Comparison of ENCODE assay signal across 1 cellular context in the genomic region with DNA sequence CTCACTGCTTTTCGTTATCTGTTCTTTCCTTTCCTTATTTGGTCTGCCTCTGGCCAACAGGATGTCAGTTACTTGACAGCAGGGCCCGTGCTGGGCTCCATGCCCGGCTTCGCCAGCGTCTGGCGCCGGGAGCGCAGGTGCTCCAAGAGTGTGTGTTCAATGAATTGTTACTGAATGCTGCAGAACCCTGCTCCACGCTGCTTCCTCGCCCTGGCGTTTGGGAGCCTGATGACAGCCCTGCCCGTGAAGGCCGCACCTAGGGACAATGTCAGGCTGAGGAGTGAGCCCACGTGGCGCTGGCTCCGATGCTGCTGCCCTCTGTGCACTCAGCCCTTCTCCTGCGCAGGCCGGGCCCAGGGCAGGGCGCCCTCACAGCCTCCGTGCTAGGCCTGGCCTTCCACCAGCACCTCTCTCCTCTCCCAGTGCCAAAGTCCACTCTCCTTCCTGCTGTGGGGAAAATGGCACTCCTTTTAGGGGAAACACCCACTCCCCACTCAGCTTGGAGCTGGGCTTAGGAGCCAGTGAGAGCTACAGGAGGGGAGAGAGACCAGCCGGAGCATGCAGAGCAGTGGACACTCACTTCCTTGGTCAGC.
TF ChIP-seq lines count a peak whose summit lies in the region.

No MANE protein-coding gene starts in this region.

TF ChIP-seq in HepG2, 621 proteins besides CTCF, POLR2A, EP300 and RAD21 (continued from another document and continues in another):
- TF ChIP-seq MYPOP (CRISPR knock-in tag; IDR thresholded peaks at IDR 0.05) (no peak), ZBTB1 (CRISPR knock-in tag; IDR thresholded peaks at IDR 0.05; ENCODE audit: borderline replicate concordance) (no peak), ATM (IDR thresholded peaks at IDR 0.05; ENCODE audit: borderline replicate concordance) (no peak), AGO1 (IDR thresholded peaks at IDR 0.05; ENCODE audit: low read depth, low read length, poor library complexity, severe bottlenecking) (no peak), ZSCAN30 (CRISPR knock-in tag; IDR thresholded peaks at IDR 0.05) (no peak), MATR3 (CRISPR knock-in tag; IDR thresholded peaks at IDR 0.05) (no peak), JARID2 (CRISPR knock-in tag; IDR thresholded peaks at IDR 0.05; ENCODE audit: insufficient replicate concordance) (no peak), LCORL (IDR thresholded peaks at IDR 0.05) (no peak), LCORL (CRISPR knock-in tag; IDR thresholded peaks at IDR 0.05) (peak; percentile 66), ARHGAP35 (CRISPR knock-in tag; IDR thresholded peaks at IDR 0.05; ENCODE audit: borderline replicate concordance) (no peak; the same call in 1 of the 2 replicates), KDM5A (IDR thresholded peaks at IDR 0.05; ENCODE audit: borderline replicate concordance, low read length) (no peak), HNF1B (CRISPR knock-in tag; IDR thresholded peaks at IDR 0.05) (no peak), ZNF501 (CRISPR knock-in tag; IDR thresholded peaks at IDR 0.05) (no peak), ZNF619 (CRISPR knock-in tag; IDR thresholded peaks at IDR 0.05) (no peak), ZNF7 (CRISPR knock-in tag; IDR thresholded peaks at IDR 0.05) (no peak), HMG20B (CRISPR knock-in tag; conservative IDR thresholded peaks at IDR 0.05) (no peak), ZNF224 (CRISPR knock-in tag; IDR thresholded peaks at IDR 0.05) (no peak), ZNF839 (CRISPR knock-in tag; IDR thresholded peaks at IDR 0.05; ENCODE audit: borderline replicate concordance) (no peak), SALL1 (CRISPR knock-in tag; IDR thresholded peaks at IDR 0.05) (peak; percentile 62), MTF1 (CRISPR knock-in tag; IDR thresholded peaks at IDR 0.05) (no peak), ZNF563 (CRISPR knock-in tag; IDR thresholded peaks at IDR 0.05) (peak; percentile 30; the same call in 1 of the 2 replicates), TAF15 (IDR thresholded peaks at IDR 0.05; ENCODE audit: low read depth, low read length, poor library complexity, severe bottlenecking) (no peak), MYC (CRISPR knock-in tag; IDR thresholded peaks at IDR 0.05; ENCODE audit: borderline replicate concordance) (peak; percentile 77), ZNF598 (CRISPR knock-in tag; IDR thresholded peaks at IDR 0.05; ENCODE audit: borderline replicate concordance) (peak; percentile 65; the same call in 1 of the 2 replicates), NFE2 (CRISPR knock-in tag; IDR thresholded peaks at IDR 0.05) (no peak), NR2F1 (CRISPR knock-in tag; IDR thresholded peaks at IDR 0.05) (no peak), ZNF256 (CRISPR knock-in tag; conservative IDR thresholded peaks at IDR 0.05) (no peak), ZFP41 (CRISPR knock-in tag; IDR thresholded peaks at IDR 0.05; ENCODE audit: borderline replicate concordance) (no peak), CENPX (CRISPR knock-in tag; IDR thresholded peaks at IDR 0.05) (no peak), SRF (IDR thresholded peaks at IDR 0.05; ENCODE audit: low read depth, low read length) (peak; percentile 28; the same call in 1 of the 2 replicates), AKAP8 (CRISPR knock-in tag; IDR thresholded peaks at IDR 0.05) (no peak), FLYWCH1 (CRISPR knock-in tag; IDR thresholded peaks at IDR 0.05) (no peak), PHF8 (CRISPR knock-in tag; IDR thresholded peaks at IDR 0.05) (peak; percentile 37), HDAC6 (IDR thresholded peaks at IDR 0.05; ENCODE audit: low read depth, low read length) (no peak), ZNF550 (CRISPR knock-in tag; IDR thresholded peaks at IDR 0.05; ENCODE audit: borderline replicate concordance) (no peak), CAMTA2 (CRISPR knock-in tag; IDR thresholded peaks at IDR 0.05; ENCODE audit: borderline replicate concordance) (no peak), ZFP82 (CRISPR knock-in tag; IDR thresholded peaks at IDR 0.05; ENCODE audit: borderline replicate concordance) (no peak), CREB1 (IDR thresholded peaks at IDR 0.05) (no peak), CREB1 (CRISPR knock-in tag; IDR thresholded peaks at IDR 0.05) (no peak), PLRG1 (conservative IDR thresholded peaks at IDR 0.05) (no peak), PAF1 (CRISPR knock-in tag; IDR thresholded peaks at IDR 0.05) (no peak), ZNF562 (CRISPR knock-in tag; IDR thresholded peaks at IDR 0.05; ENCODE audit: borderline replicate concordance) (no peak), ZNF891 (CRISPR knock-in tag; IDR thresholded peaks at IDR 0.05) (no peak), ISL2 (CRISPR knock-in tag; IDR thresholded peaks at IDR 0.05) (no peak), ZNF207 (IDR thresholded peaks at IDR 0.05; ENCODE audit: borderline replicate concordance) (no peak), ZFP36L2 (CRISPR knock-in tag; IDR thresholded peaks at IDR 0.05) (no peak), SNAPC5 (CRISPR knock-in tag; IDR thresholded peaks at IDR 0.05; ENCODE audit: borderline replicate concordance) (no peak), ZNF768 (CRISPR knock-in tag; IDR thresholded peaks at IDR 0.05) (peak; percentile 51; the same call in 1 of the 2 replicates)
- TF ChIP-seq, protein P1, sequence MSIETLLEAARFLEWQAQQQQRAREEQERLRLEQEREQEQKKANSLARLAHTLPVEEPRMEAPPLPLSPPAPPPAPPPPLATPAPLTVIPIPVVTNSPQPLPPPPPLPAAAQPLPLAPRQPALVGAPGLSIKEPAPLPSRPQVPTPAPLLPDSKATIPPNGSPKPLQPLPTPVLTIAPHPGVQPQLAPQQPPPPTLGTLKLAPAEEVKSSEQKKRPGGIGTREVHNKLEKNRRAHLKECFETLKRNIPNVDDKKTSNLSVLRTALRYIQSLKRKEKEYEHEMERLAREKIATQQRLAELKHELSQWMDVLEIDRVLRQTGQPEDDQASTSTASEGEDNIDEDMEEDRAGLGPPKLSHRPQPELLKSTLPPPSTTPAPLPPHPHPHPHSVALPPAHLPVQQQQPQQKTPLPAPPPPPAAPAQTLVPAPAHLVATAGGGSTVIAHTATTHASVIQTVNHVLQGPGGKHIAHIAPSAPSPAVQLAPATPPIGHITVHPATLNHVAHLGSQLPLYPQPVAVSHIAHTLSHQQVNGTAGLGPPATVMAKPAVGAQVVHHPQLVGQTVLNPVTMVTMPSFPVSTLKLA (IDR thresholded peaks at IDR 0.05) = no peak
- TF ChIP-seq, protein P2, sequence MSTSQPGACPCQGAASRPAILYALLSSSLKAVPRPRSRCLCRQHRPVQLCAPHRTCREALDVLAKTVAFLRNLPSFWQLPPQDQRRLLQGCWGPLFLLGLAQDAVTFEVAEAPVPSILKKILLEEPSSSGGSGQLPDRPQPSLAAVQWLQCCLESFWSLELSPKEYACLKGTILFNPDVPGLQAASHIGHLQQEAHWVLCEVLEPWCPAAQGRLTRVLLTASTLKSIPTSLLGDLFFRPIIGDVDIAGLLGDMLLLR (CRISPR knock-in tag; IDR thresholded peaks at IDR 0.05) = no peak
- TF ChIP-seq, protein P3, sequence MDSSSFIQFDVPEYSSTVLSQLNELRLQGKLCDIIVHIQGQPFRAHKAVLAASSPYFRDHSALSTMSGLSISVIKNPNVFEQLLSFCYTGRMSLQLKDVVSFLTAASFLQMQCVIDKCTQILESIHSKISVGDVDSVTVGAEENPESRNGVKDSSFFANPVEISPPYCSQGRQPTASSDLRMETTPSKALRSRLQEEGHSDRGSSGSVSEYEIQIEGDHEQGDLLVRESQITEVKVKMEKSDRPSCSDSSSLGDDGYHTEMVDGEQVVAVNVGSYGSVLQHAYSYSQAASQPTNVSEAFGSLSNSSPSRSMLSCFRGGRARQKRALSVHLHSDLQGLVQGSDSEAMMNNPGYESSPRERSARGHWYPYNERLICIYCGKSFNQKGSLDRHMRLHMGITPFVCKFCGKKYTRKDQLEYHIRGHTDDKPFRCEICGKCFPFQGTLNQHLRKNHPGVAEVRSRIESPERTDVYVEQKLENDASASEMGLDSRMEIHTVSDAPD (CRISPR knock-in tag; IDR thresholded peaks at IDR 0.05) = no peak
- TF ChIP-seq, protein P4, sequence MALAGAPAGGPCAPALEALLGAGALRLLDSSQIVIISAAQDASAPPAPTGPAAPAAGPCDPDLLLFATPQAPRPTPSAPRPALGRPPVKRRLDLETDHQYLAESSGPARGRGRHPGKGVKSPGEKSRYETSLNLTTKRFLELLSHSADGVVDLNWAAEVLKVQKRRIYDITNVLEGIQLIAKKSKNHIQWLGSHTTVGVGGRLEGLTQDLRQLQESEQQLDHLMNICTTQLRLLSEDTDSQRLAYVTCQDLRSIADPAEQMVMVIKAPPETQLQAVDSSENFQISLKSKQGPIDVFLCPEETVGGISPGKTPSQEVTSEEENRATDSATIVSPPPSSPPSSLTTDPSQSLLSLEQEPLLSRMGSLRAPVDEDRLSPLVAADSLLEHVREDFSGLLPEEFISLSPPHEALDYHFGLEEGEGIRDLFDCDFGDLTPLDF (CRISPR knock-in tag; IDR thresholded peaks at IDR 0.05) = no peak
- TF ChIP-seq, protein P5, sequence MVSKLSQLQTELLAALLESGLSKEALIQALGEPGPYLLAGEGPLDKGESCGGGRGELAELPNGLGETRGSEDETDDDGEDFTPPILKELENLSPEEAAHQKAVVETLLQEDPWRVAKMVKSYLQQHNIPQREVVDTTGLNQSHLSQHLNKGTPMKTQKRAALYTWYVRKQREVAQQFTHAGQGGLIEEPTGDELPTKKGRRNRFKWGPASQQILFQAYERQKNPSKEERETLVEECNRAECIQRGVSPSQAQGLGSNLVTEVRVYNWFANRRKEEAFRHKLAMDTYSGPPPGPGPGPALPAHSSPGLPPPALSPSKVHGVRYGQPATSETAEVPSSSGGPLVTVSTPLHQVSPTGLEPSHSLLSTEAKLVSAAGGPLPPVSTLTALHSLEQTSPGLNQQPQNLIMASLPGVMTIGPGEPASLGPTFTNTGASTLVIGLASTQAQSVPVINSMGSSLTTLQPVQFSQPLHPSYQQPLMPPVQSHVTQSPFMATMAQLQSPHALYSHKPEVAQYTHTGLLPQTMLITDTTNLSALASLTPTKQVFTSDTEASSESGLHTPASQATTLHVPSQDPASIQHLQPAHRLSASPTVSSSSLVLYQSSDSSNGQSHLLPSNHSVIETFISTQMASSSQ (IDR thresholded peaks at IDR 0.05; ENCODE audit: low read depth) = no peak
- TF ChIP-seq, protein P5 (CRISPR knock-in tag; IDR thresholded peaks at IDR 0.05; ENCODE audit: borderline replicate concordance) = no peak; the same call in 1 of the 2 replicates
- TF ChIP-seq, protein P6, sequence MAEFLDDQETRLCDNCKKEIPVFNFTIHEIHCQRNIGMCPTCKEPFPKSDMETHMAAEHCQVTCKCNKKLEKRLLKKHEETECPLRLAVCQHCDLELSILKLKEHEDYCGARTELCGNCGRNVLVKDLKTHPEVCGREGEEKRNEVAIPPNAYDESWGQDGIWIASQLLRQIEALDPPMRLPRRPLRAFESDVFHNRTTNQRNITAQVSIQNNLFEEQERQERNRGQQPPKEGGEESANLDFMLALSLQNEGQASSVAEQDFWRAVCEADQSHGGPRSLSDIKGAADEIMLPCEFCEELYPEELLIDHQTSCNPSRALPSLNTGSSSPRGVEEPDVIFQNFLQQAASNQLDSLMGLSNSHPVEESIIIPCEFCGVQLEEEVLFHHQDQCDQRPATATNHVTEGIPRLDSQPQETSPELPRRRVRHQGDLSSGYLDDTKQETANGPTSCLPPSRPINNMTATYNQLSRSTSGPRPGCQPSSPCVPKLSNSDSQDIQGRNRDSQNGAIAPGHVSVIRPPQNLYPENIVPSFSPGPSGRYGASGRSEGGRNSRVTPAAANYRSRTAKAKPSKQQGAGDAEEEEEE (CRISPR knock-in tag; IDR thresholded peaks at IDR 0.05; ENCODE audit: borderline replicate concordance) = no peak
- TF ChIP-seq, protein P7, sequence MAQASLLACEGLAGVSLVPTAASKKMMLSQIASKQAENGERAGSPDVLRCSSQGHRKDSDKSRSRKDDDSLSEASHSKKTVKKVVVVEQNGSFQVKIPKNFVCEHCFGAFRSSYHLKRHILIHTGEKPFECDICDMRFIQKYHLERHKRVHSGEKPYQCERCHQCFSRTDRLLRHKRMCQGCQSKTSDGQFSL (CRISPR knock-in tag; IDR thresholded peaks at IDR 0.05) = no peak
- TF ChIP-seq, protein P8, sequence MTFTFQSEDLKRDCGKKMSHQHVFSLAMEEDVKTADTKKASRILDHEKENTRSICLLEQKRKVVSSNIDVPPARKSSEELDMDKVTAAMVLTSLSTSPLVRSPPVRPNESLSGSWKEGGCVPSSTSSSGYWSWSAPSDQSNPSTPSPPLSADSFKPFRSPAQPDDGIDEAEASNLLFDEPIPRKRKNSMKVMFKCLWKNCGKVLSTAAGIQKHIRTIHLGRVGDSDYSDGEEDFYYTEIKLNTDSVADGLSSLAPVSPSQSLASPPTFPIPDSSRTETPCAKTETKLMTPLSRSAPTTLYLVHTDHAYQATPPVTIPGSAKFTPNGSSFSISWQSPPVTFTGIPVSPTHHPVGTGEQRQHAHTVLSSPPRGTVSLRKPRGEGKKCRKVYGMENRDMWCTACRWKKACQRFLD (CRISPR knock-in tag; IDR thresholded peaks at IDR 0.05; ENCODE audit: borderline replicate concordance) = peak; percentile 40; the same call in 1 of the 2 replicates
